8 cellular contexts compared by ENCODE assay signal in the genomic region with DNA sequence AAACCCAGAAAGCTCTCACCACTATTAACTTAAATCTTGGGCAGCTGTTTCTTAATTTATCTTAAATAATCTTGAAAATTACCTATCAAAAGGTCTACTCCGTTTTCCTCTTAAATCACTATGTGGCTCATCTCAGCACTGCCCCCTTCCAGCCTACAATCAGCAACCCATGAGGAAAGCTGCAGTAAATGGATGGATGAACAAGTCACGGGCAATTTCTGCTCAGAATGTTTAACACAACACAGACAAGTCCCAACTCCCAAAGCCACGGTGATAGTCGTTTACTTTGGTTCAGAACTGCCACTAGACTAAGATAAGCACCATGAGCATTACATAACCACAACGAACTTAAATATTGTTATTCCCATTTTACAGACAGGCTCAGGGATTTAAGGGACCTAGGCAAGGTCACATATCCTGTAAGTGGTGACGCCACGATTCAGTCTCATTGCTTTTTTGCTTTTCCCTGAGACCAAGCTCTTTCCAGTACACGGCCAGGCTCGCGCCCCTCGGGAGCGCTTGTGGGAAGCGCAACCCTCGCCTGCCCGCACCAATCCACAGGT. TPM values are rescaled to one million over a fixed set of nuclear protein-coding genes. Genes with fewer than 3 reads are reported as not detected.
DNase-seq lines count a peak whose midpoint lies in the region; ATAC-seq, FAIRE-seq and TF ChIP-seq lines count a peak whose summit lies in the region.

No MANE protein-coding gene starts in this region.

- peak overlapping the region; percentile 71 for H3K4me3 ChIP-seq in upper lobe of right lung

- no peaks in the 10 kb centered on the region for H3K27me3 Mint-ChIP-seq in CD4-positive, alpha-beta T cell

- no peak for DNase-seq in CD4-positive, alpha-beta T cell
- DNase-seq in GM19239 (ENCODE audit: insufficient read length, low spot score) (no peak), NCI-H69 (lab: John Stamatoyannopoulos, UW) (peak; percentile 69), cerebellum (ENCODE audit: low spot score) (peak; percentile 31), medulla oblongata (ENCODE audit: extremely low spot score) (peak; percentile 51), upper lobe of right lung (no peak), UCSD-AML1 (lab: John Stamatoyannopoulos, UW; ENCODE audit: unreplicated experiment) (no peak)
- DNase-seq in activated CD8-positive, alpha-beta memory T cell treated with anti-CD3 and anti-CD28 coated beads, Interleukin-2, amount 50 U/mL, for 4 hours, result no peak

- H3K36me3 ChIP-seq in upper lobe of right lung, result peaks cover 8% of the 10 kb centered on the region

- peaks cover 59% of the 10 kb centered on the region for H3K4me1 Mint-ChIP-seq in CD4-positive, alpha-beta T cell (ENCODE audit: low read depth)

- ATAC-seq in CD4-positive, alpha-beta T cell (ENCODE audit: poor library complexity), result peak; percentile 2
- no peak for ATAC-seq in upper lobe of right lung

- H3K27ac ChIP-seq in CD4-positive, alpha-beta T cell (ENCODE audit: low read depth, low read length), result peak overlapping the region; percentile 96
- H3K27ac ChIP-seq in upper lobe of right lung, result peak overlapping the region; percentile 96

- TF ChIP-seq CTCF in CD4-positive, alpha-beta T cell (IDR thresholded peaks at IDR 0.05), result no peak
- TF ChIP-seq CTCF in upper lobe of right lung (IDR thresholded peaks at IDR 0.05), result no peak

- peak overlapping the region; percentile 99 for H3K27ac Mint-ChIP-seq in CD4-positive, alpha-beta T cell

- intact Hi-C loops in CD4-positive, alpha-beta T cell (cut with DNase I, micrococcal nuclease), result loop anchor here (5.0 to 10.0 kb wide), 2 partner anchors 477 to 615 kb away; a partner anchor contains a TSS
- intact Hi-C loops in upper lobe of right lung (cut with DNase I), result no loop called here

- no peaks in the 10 kb centered on the region for H3K9me3 ChIP-seq in CD4-positive, alpha-beta T cell (ENCODE audit: control insufficient read depth, low read length)
- H3K9me3 ChIP-seq in upper lobe of right lung, result no peaks in the 10 kb centered on the region

- H3K9me3 Mint-ChIP-seq in CD4-positive, alpha-beta T cell, result no peaks in the 10 kb centered on the region

- POLR2A ChIA-PET in CD4-positive, alpha-beta T cell (lab: Charles Lee), result interaction anchor here (0.8 to 5.2 kb wide), 20 partner anchors 9 to 740 kb away, joined by 3 to 127 read pairs (median 6); a partner anchor contains a TSS

- CTCF ChIA-PET in CD4-positive, alpha-beta T cell (lab: Charles Lee), result interaction anchor here (0.8 to 4.3 kb wide), 11 partner anchors 16 to 171 kb away, joined by 3 to 45 read pairs (median 3); a partner anchor contains a TSS

- H3K36me3 Mint-ChIP-seq in CD4-positive, alpha-beta T cell (ENCODE audit: low read depth), result peaks cover 36% of the 10 kb centered on the region

- H3K27me3 ChIP-seq in CD4-positive, alpha-beta T cell (ENCODE audit: control insufficient read depth, insufficient read depth, low read length), result no peaks in the 10 kb centered on the region
- H3K27me3 ChIP-seq in upper lobe of right lung, result no peaks in the 10 kb centered on the region

- peak; percentile 71 for FAIRE-seq in GM19239 (lab: Jason Lieb, UNC)

- peaks cover 22% of the 10 kb centered on the region for H3K4me1 ChIP-seq in upper lobe of right lung

- peak overlapping the region; percentile 95 for H3K4me3 Mint-ChIP-seq in CD4-positive, alpha-beta T cell

RNA-seq across cellular contexts. Expression of a gene that starts 2.0 kb away (rescaled TPM):
- total RNA-seq in CD4-positive, alpha-beta T cell, result 10 to 100 TPM; 12.7 to 16.8 TPM
- total RNA-seq in cerebellum (2.8 TPM), upper lobe of right lung (8.8 TPM)

RNA-seq across cellular contexts. Expression of a gene that starts 2.3 kb away (rescaled TPM):
- total RNA-seq in CD4-positive, alpha-beta T cell, result 10 to 100 TPM; 40.8 to 41.8 TPM
- total RNA-seq in cerebellum (28.0 TPM), upper lobe of right lung (14.6 TPM)

RNA-seq across cellular contexts. Expression of a gene that starts 22.8 kb away (rescaled TPM):
- 10 to 100 TPM; 11.9 to 12.3 TPM for total RNA-seq in CD4-positive, alpha-beta T cell
- 16.9 TPM for total RNA-seq in cerebellum
- 38.2 TPM for total RNA-seq in upper lobe of right lung

RNA-seq across cellular contexts. Expression of a gene that starts 24.1 kb away (rescaled TPM):
- total RNA-seq in CD4-positive, alpha-beta T cell, result 1 to 10 TPM; 4.9 to 5.0 TPM
- 7.4 TPM for total RNA-seq in cerebellum
- total RNA-seq in upper lobe of right lung, result 20.0 TPM

Comparison
In these comparisons a context has a peak if more than half of its experiments do, and no peak if none do; other contexts are left out.
1. DNase-seq: peak in NCI-H69 (single experiment), cerebellum (single experiment) and medulla oblongata (single experiment); none in CD4-positive, alpha-beta T cell (0 of 10), GM19239 (single experiment), upper lobe of right lung (single experiment), UCSD-AML1 (single experiment) and activated CD8-positive, alpha-beta memory T cell treated with anti-CD3 and anti-CD28 coated beads, Interleukin-2, amount 50 U/mL, for 4 hours (single experiment).